Comparison of ENCODE assay signal across 19 cellular contexts in genomic region chr15:42775431-42775830, GRCh38.
DNase-seq lines count a peak whose midpoint lies in the region.
"Had no signal": no experiment of that assay in that cellular context is flagged by ENCODE, and none has a peak within 500 bp of the region (broad histone marks: within the 10 kb centered on the region; RNA-seq: fewer than 3 reads in every experiment).

No MANE protein-coding gene starts in this region.

- no peaks in the 10 kb centered on the region for H3K27me3 ChIP-seq in adipocyte (replicated peaks; ENCODE audit: control insufficient read depth, insufficient read depth, low read length)
- H3K27me3 ChIP-seq: BE2C had no signal

- no peaks in the 10 kb centered on the region for H3K9me3 ChIP-seq in adipocyte (ENCODE audit: control insufficient read depth, low read length)
- H3K9me3 ChIP-seq: A549, BE2C had no signal

- DNase-seq in DMS 273 (lab: John Stamatoyannopoulos, UW; ENCODE audit: unreplicated experiment) (peak; percentile 62), DMS 273 treated with DMSO at 0.1 percent for 48 hours (lab: John Stamatoyannopoulos, UW) (no peak), AG20443 (ENCODE audit: low spot score) (peak; percentile 31), adipocyte (ENCODE audit: low read depth) (peak; percentile 11), NCI-H526 (lab: John Stamatoyannopoulos, UW) (no peak), amniotic stem cell (lab: John Stamatoyannopoulos, UW) (no peak), NCI-H345 (lab: John Stamatoyannopoulos, UW) (no peak)
- DNase-seq: BE2C; C1 segment of cervical spinal cord; CD4-positive, CD25-positive, alpha-beta regulatory T cell; CD8-positive, alpha-beta memory T cell; COR-L47; DMS153; DMS79; GDM1; GOT3; H9; KG1 had no signal

- H3K4me1 ChIP-seq in adipocyte (ENCODE audit: control insufficient read depth, insufficient read depth, low read length): peaks cover 11% of the 10 kb centered on the region
- H3K4me1 ChIP-seq: A549, BE2C had no signal

- H3K4me3 ChIP-seq in adipocyte (ENCODE audit: low read length): no peak overlapping the region
- H3K4me3 ChIP-seq: A549 had no signal

- no peak overlapping the region for H3K9ac ChIP-seq in adipocyte (ENCODE audit: low read length)

- H3K36me3 ChIP-seq in adipocyte (ENCODE audit: control insufficient read depth, insufficient read depth, low read length, severe bottlenecking): peaks cover 18% of the 10 kb centered on the region

Comparison
In these comparisons a context has a peak if more than half of its experiments do, and no peak if none do; other contexts are left out.
1. DNase-seq: peak in DMS 273 (single experiment), AG20443 (single experiment) and adipocyte (single experiment); none in DMS 273 treated with DMSO at 0.1 percent for 48 hours (single experiment), NCI-H526 (0 of 2), amniotic stem cell (single experiment) and NCI-H345 (single experiment).